25 cellular contexts compared by ENCODE assay signal in genomic region chr1:242623118-242623517, GRCh38.
DNase-seq lines count a peak whose midpoint lies in the region; ATAC-seq, FAIRE-seq and TF ChIP-seq lines count a peak whose summit lies in the region.
"Had no signal": no experiment of that assay in that cellular context is flagged by ENCODE, and none has a peak within 500 bp of the region (broad histone marks: within the 10 kb centered on the region; RNA-seq: fewer than 3 reads in every experiment).

No MANE protein-coding gene starts in this region.

- ATAC-seq in sciatic nerve, result peak; percentile 92

- no peak overlapping the region for H2AK5ac ChIP-seq in H1 (ENCODE audit: low read depth, low read length)

- TF ChIP-seq EP300 in H1 (IDR thresholded peaks at IDR 0.05; ENCODE audit: borderline replicate concordance in 1 of 2, low read depth in 2 of 2, low read length in 2 of 2), result no peak

- H3K79me1 ChIP-seq in H1 (ENCODE audit: low read depth, low read length), result no peaks in the 10 kb centered on the region

- intact Hi-C loops in mammary epithelial cell (cut with micrococcal nuclease), result no loop called here
- intact Hi-C loops in MCF 10A (cut with micrococcal nuclease), result no loop called here
- intact Hi-C loops in sciatic nerve (cut with DNase I), result no loop called here

- H3K4me3 Mint-ChIP-seq in MCF 10A (ENCODE audit: unreplicated experiment), result no peak overlapping the region
- H3K4me3 Mint-ChIP-seq in neural crest cell, result peak overlapping the region; percentile 60
- H3K4me3 Mint-ChIP-seq: B cell; CD4-positive, CD25-positive, alpha-beta regulatory T cell; CD8-positive, alpha-beta memory T cell; HFFc6 had no signal

- no peak overlapping the region for H3K4ac ChIP-seq in H1 (replicated peaks; ENCODE audit: insufficient read length, low read depth, low read length)

- H3K36me3 Mint-ChIP-seq in MCF 10A (ENCODE audit: insufficient read depth, unreplicated experiment) (no peaks in the 10 kb centered on the region), neural crest cell (ENCODE audit: low read depth) (peaks cover 5% of the 10 kb centered on the region)
- H3K36me3 Mint-ChIP-seq: CD4-positive, CD25-positive, alpha-beta regulatory T cell; CD8-positive, alpha-beta memory T cell had no signal

- in situ Hi-C loops in mammary epithelial cell (cut with MboI; ENCODE audit: low sequenced_read_pairs in 2 of 2), result no loop called here

- no peak overlapping the region for H3K4me2 ChIP-seq in mammary epithelial cell (ENCODE audit: insufficient read depth, low read depth, low read length)
- H3K4me2 ChIP-seq in H1 (ENCODE audit: insufficient read depth in 1 of 2, low read depth in 2 of 2, low read length in 2 of 2), result no peak overlapping the region
- H3K4me2 ChIP-seq: BLaER1 had no signal

- no peak overlapping the region for H3K14ac ChIP-seq in H1 (ENCODE audit: insufficient read length)

- H3K9me3 Mint-ChIP-seq in MCF 10A (ENCODE audit: unreplicated experiment) (no peaks in the 10 kb centered on the region), neural crest cell (peaks cover 16% of the 10 kb centered on the region)

- no peak overlapping the region for H4K5ac ChIP-seq in H1 (ENCODE audit: insufficient read length, low read depth, low read length)

- no peak overlapping the region for H2BK15ac ChIP-seq in H1 (ENCODE audit: low read length)

- H3K4me1 ChIP-seq in mammary epithelial cell (ENCODE audit: insufficient read depth, low read length) (peaks cover 18% of the 10 kb centered on the region), H1 (replicated peaks in 1 of 4; ENCODE audit: control insufficient read depth in 3 of 4, insufficient read depth in 4 of 4, low read length in 3 of 4) (no peaks in the 10 kb centered on the region)
- H3K4me1 ChIP-seq: BLaER1, HAP-1 had no signal

- no TSS peak for BruUV-seq in mammary epithelial cell (replicated peaks; lab: Mats Ljungman, UMichigan)
- no TSS peak for BruUV-seq in MCF 10A (replicated peaks; lab: Mats Ljungman, UMichigan)

- H3K9me3 ChIP-seq in mammary epithelial cell (replicated peaks; ENCODE audit: insufficient read depth, low read length) (no peaks in the 10 kb centered on the region), H1 (ENCODE audit: insufficient read depth in 2 of 2, low read depth in 1 of 2, low read length in 1 of 2) (no peaks in the 10 kb centered on the region)
- H3K9me3 ChIP-seq: BLaER1, HAP-1 had no signal

- WGBS in mammary epithelial cell (ENCODE audit: low coverage, missing lambda C conversion rate), result 19% methylated on average over 4 of the region's 4 CpGs
- WGBS in H1 (ENCODE audit: extremely low coverage in 1 of 2, insufficient coverage in 1 of 2, insufficient read length in 1 of 2, insufficient replicate concordance in 2 of 2, low coverage in 1 of 2, low lambda C conversion rate in 2 of 2, missing lambda C conversion rate in 1 of 2), 2 experiments, result 85% methylated on average over 4 of the region's 4 CpGs; no CpG with 5 or more reads in 1 of the 2 experiments

- no peak overlapping the region for H4K8ac ChIP-seq in H1 (ENCODE audit: extremely low read depth, insufficient read depth, low read length)

- no peak for FAIRE-seq in H1 (lab: Jason Lieb, UNC)
- FAIRE-seq: A204.1, GM12891, GM18507, H54 had no signal

- POLR2A ChIA-PET in MCF 10A (lab: Yijun Ruan, JAX) (no interaction called here), H1 (lab: Charles Lee; ENCODE audit: partially characterized antibody) (no interaction called here)

- H3K27ac ChIP-seq in mammary epithelial cell (ENCODE audit: insufficient read depth, low read depth, low read length), result no peak overlapping the region
- no peak overlapping the region for H3K27ac ChIP-seq in H1 (ENCODE audit: low read depth, low read length)
- H3K27ac ChIP-seq: 22Rv1, BLaER1, C4-2B had no signal

- H3K9ac ChIP-seq in mammary epithelial cell (ENCODE audit: insufficient read depth, low read length) (no peak overlapping the region), H1 (replicated peaks in 1 of 4; ENCODE audit: extremely low read depth in 1 of 4, low read depth in 3 of 4, low read length in 3 of 4) (no peak overlapping the region)
- H3K9ac ChIP-seq: BLaER1 had no signal

- no peak overlapping the region for H3K56ac ChIP-seq in H1 (replicated peaks; ENCODE audit: insufficient read length, low read depth, low read length)

- H2BK12ac ChIP-seq in H1 (ENCODE audit: low read depth, low read length), result no peak overlapping the region

- H3K4me1 Mint-ChIP-seq in MCF 10A (ENCODE audit: insufficient read depth, unreplicated experiment) (peaks cover 4% of the 10 kb centered on the region), neural crest cell (peaks cover 63% of the 10 kb centered on the region)
- H3K4me1 Mint-ChIP-seq: B cell; CD4-positive, CD25-positive, alpha-beta regulatory T cell; CD8-positive, alpha-beta memory T cell had no signal

- H3K23me2 ChIP-seq in H1 (ENCODE audit: low read depth, low read length), result no peaks in the 10 kb centered on the region; the same call in 1 of the 2 replicates

- H3K27me3 ChIP-seq in mammary epithelial cell (ENCODE audit: insufficient read depth, low read length) (no peaks in the 10 kb centered on the region), H1 (replicated peaks in 1 of 4; ENCODE audit: control insufficient read depth in 3 of 4, extremely low read depth in 1 of 4, insufficient read depth in 3 of 4, low read length in 3 of 4) (no peaks in the 10 kb centered on the region)
- H3K27me3 ChIP-seq: BLaER1 had no signal

- CTCF ChIA-PET in mammary epithelial cell (lab: Charles Lee; ENCODE audit: low non-redundant PET), result no interaction called here
- CTCF ChIA-PET in MCF 10A (lab: Yijun Ruan, JAX), result interaction anchor here (1.1 kb wide), 1 partner anchor 45 kb away, joined by 4 read pairs; no protein-coding TSS in a partner anchor
- CTCF ChIA-PET in H1 (lab: Charles Lee; ENCODE audit: partially characterized antibody), result no interaction called here

- no peak for TF ChIP-seq RAD21 in H1 (IDR thresholded peaks at IDR 0.05 in 1 of 2, conservative IDR thresholded peaks at IDR 0.05 in 1 of 2; ENCODE audit: low read depth in 2 of 2, low read length in 2 of 2)

- TF ChIP-seq CTCF in mammary epithelial cell (conservative IDR thresholded peaks at IDR 0.05 in 1 of 2, IDR thresholded peaks at IDR 0.05 in 1 of 2; ENCODE audit: extremely low read depth in 1 of 2, insufficient read depth in 1 of 2, low read depth in 1 of 2, low read length in 2 of 2) (no peak), MCF 10A (IDR thresholded peaks at IDR 0.05; ENCODE audit: unreplicated experiment) (no peak), H1 (IDR thresholded peaks at IDR 0.05; ENCODE audit: control extremely low read depth in 1 of 3, insufficient read depth in 1 of 3, low read depth in 1 of 3, low read length in 3 of 3) (no peak), neural crest cell (conservative IDR thresholded peaks at IDR 0.05) (no peak)

- H2BK120ac ChIP-seq in H1 (replicated peaks; ENCODE audit: low read depth, low read length), result no peak overlapping the region

- H3K23ac ChIP-seq in H1 (ENCODE audit: insufficient read length), result no peak overlapping the region

- no peak overlapping the region for H2BK5ac ChIP-seq in H1 (ENCODE audit: low read depth, low read length)

- TF ChIP-seq POLR2A in H1 (IDR thresholded peaks at IDR 0.05; ENCODE audit: control extremely low read depth in 1 of 2, low read depth in 2 of 2, low read length in 2 of 2), result no peak

- H3K4me3 ChIP-seq in mammary epithelial cell (replicated peaks in 1 of 3; ENCODE audit: insufficient read depth in 1 of 3, low read depth in 2 of 3, low read length in 3 of 3) (no peak overlapping the region), H1 (ENCODE audit: extremely low read depth in 1 of 4, insufficient read depth in 2 of 4, low read depth in 3 of 4, low read length in 4 of 4) (no peak overlapping the region)
- H3K4me3 ChIP-seq: BLaER1, HAP-1 had no signal

- DNase-seq in mammary epithelial cell (peak; percentile 18), MCF 10A (ENCODE audit: unreplicated experiment) (no peak), H1 (ENCODE audit: low read depth in 1 of 2, low spot score in 2 of 2) (no peak), neural crest cell (ENCODE audit: low read depth, low spot score) (no peak), sciatic nerve (ENCODE audit: low spot score) (no peak), NCI-H748 treated with DMSO at 0.1 percent for 48 hours (lab: John Stamatoyannopoulos, UW) (no peak), inferior parietal cortex (ENCODE audit: extremely low spot score) (no peak), SKM-1 (lab: John Stamatoyannopoulos, UW; ENCODE audit: unreplicated experiment) (no peak)
- DNase-seq: Calu3; CD4-positive, CD25-positive, alpha-beta regulatory T cell; CD8-positive, alpha-beta memory T cell; COR-L47; DMS53; DMS79 treated with DMSO at 0.1 percent for 48 hours; GF-D8; HFFc6 had no signal

- H4K20me1 ChIP-seq in mammary epithelial cell (ENCODE audit: insufficient read depth, low read length) (no peaks in the 10 kb centered on the region), H1 (replicated peaks in 1 of 2; ENCODE audit: control insufficient read depth in 1 of 2, insufficient read depth in 2 of 2, low read length in 2 of 2) (no peaks in the 10 kb centered on the region)
- H4K20me1 ChIP-seq: BLaER1 had no signal

- H3K18ac ChIP-seq in H1 (ENCODE audit: extremely low read depth, low read length), result no peak overlapping the region

- no peak overlapping the region for H2BK20ac ChIP-seq in H1 (ENCODE audit: low read length)

- peak overlapping the region; percentile 44 for H2AFZ ChIP-seq in mammary epithelial cell (ENCODE audit: low read depth, low read length)
- H2AFZ ChIP-seq in H1 (ENCODE audit: low read length), result 0 out of 2 replicates have a peak overlapping the region, but pooled peaks have one; percentile 39

- H3K27me3 Mint-ChIP-seq in MCF 10A (ENCODE audit: insufficient read depth, unreplicated experiment), result no peaks in the 10 kb centered on the region
- H3K27me3 Mint-ChIP-seq in neural crest cell (ENCODE audit: low read depth), result no peaks in the 10 kb centered on the region
- H3K27me3 Mint-ChIP-seq: CD4-positive, CD25-positive, alpha-beta regulatory T cell had no signal

- no peak overlapping the region for H4K91ac ChIP-seq in H1 (replicated peaks; ENCODE audit: insufficient read length, low read length)

- H3K27ac Mint-ChIP-seq in MCF 10A (ENCODE audit: low read depth, unreplicated experiment) (no peak overlapping the region), neural crest cell (ENCODE audit: unreplicated experiment) (peak overlapping the region; percentile 76)
- H3K27ac Mint-ChIP-seq: B cell; CD4-positive, CD25-positive, alpha-beta regulatory T cell; CD8-positive, alpha-beta memory T cell; HFFc6 had no signal

- H3K79me2 ChIP-seq in mammary epithelial cell (ENCODE audit: insufficient read depth, low read length) (no peaks in the 10 kb centered on the region), H1 (ENCODE audit: control insufficient read depth in 1 of 2, insufficient read depth in 2 of 2, low read length in 2 of 2) (no peaks in the 10 kb centered on the region)

- H3K36me3 ChIP-seq in mammary epithelial cell (ENCODE audit: insufficient read depth, low read length) (no peaks in the 10 kb centered on the region), H1 (ENCODE audit: control insufficient read depth in 2 of 4, insufficient read depth in 4 of 4, low read length in 3 of 4) (no peaks in the 10 kb centered on the region)
- H3K36me3 ChIP-seq: BLaER1, HAP-1 had no signal

- dilution Hi-C loops in mammary epithelial cell (cut with HindIII; ENCODE audit: low sequenced_read_pairs), result no loop called here

TF ChIP-seq in H1, 55 proteins besides CTCF, POLR2A, EP300 and RAD21 (continues in another document):
- no peak for TF ChIP-seq SP2 (IDR thresholded peaks at IDR 0.05; ENCODE audit: low read length)
- TF ChIP-seq KDM4A (IDR thresholded peaks at IDR 0.05; ENCODE audit: low read depth, low read length, severe bottlenecking), result no peak
